Comparison of ENCODE assay signal across 1 cellular context in genomic region chr9:2053883-2054845, GRCh38.
TF ChIP-seq lines count a peak whose summit lies in the region.

No MANE protein-coding gene starts in this region.

TF ChIP-seq in GM12878, 131 proteins besides CTCF, POLR2A, EP300 and RAD21 (continued from another document):
- TF ChIP-seq, protein P1, sequence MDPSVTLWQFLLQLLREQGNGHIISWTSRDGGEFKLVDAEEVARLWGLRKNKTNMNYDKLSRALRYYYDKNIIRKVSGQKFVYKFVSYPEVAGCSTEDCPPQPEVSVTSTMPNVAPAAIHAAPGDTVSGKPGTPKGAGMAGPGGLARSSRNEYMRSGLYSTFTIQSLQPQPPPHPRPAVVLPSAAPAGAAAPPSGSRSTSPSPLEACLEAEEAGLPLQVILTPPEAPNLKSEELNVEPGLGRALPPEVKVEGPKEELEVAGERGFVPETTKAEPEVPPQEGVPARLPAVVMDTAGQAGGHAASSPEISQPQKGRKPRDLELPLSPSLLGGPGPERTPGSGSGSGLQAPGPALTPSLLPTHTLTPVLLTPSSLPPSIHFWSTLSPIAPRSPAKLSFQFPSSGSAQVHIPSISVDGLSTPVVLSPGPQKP (IDR thresholded peaks at IDR 0.05; ENCODE audit: low read depth, low read length), result no peak
- TF ChIP-seq, protein P2, sequence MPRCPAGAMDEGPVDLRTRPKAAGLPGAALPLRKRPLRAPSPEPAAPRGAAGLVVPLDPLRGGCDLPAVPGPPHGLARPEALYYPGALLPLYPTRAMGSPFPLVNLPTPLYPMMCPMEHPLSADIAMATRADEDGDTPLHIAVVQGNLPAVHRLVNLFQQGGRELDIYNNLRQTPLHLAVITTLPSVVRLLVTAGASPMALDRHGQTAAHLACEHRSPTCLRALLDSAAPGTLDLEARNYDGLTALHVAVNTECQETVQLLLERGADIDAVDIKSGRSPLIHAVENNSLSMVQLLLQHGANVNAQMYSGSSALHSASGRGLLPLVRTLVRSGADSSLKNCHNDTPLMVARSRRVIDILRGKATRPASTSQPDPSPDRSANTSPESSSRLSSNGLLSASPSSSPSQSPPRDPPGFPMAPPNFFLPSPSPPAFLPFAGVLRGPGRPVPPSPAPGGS (IDR thresholded peaks at IDR 0.05; ENCODE audit: borderline replicate concordance, insufficient read depth, low read depth, low read length, poor library complexity, severe bottlenecking), result peak; percentile 60
- TF ChIP-seq ZSCAN29 (IDR thresholded peaks at IDR 0.05) (no peak), SPI1 (IDR thresholded peaks at IDR 0.05; ENCODE audit: borderline replicate concordance, insufficient read depth, low read depth, low read length) (peak; percentile 83), SIN3A (IDR thresholded peaks at IDR 0.05; ENCODE audit: low read depth, low read length) (no peak), EED (IDR thresholded peaks at IDR 0.05; ENCODE audit: low read depth) (peak; percentile 80), NFIC (IDR thresholded peaks at IDR 0.05; ENCODE audit: low read depth, low read length) (peak; percentile 95), ATF7 (IDR thresholded peaks at IDR 0.05; ENCODE audit: low read depth) (peak; percentile 90), GABPA (IDR thresholded peaks at IDR 0.05; ENCODE audit: low read depth) (peak; percentile 69; the same call in 1 of the 2 replicates), POLR2AphosphoS5 (IDR thresholded peaks at IDR 0.05; ENCODE audit: low read length) (0 out of 2 replicates have a peak, but pooled peaks have one; percentile 35), TCF7 (IDR thresholded peaks at IDR 0.05; ENCODE audit: borderline replicate concordance) (peak; percentile 69), GATAD2B (conservative IDR thresholded peaks at IDR 0.05; ENCODE audit: low read depth) (0 out of 2 replicates have a peak, but pooled peaks have one; percentile 49), CBX5 (IDR thresholded peaks at IDR 0.05; ENCODE audit: low read depth) (peak; percentile 79; the same call in 1 of the 2 replicates), JUND (IDR thresholded peaks at IDR 0.05; ENCODE audit: low read depth, low read length) (no peak), KLF5 (IDR thresholded peaks at IDR 0.05; ENCODE audit: partially characterized antibody) (peak; percentile 9), IKZF2 (IDR thresholded peaks at IDR 0.05) (peak; percentile 67 to 86), CREM (IDR thresholded peaks at IDR 0.05; ENCODE audit: low read depth) (peak; percentile 84), BHLHE40 (IDR thresholded peaks at IDR 0.05; ENCODE audit: borderline replicate concordance in 1 of 2, low read depth in 2 of 2, low read length in 1 of 2) (peak; percentile 28 to 41; a peak in 2 of 4 replicates), YY1 (IDR thresholded peaks at IDR 0.05; ENCODE audit: low read depth, low read length) (peak; percentile 85), ESRRA (IDR thresholded peaks at IDR 0.05; ENCODE audit: low read length) (no peak), ZNF274 (IDR thresholded peaks at IDR 0.05; ENCODE audit: insufficient read depth, insufficient read length) (no peak), CREB1 (IDR thresholded peaks at IDR 0.05; ENCODE audit: low read depth) (peak; percentile 85), CEBPB (IDR thresholded peaks at IDR 0.05; ENCODE audit: borderline replicate concordance in 1 of 2, low read depth in 2 of 2, low read length in 2 of 2) (0 out of 4 replicates have a peak, but pooled peaks of 1 of the 2 experiments have one; percentile 82), TARDBP (IDR thresholded peaks at IDR 0.05; ENCODE audit: borderline replicate concordance) (no peak), ATF3 (IDR thresholded peaks at IDR 0.05; ENCODE audit: borderline replicate concordance, extremely low read depth, low read depth, low read length) (no peak), MTA2 (IDR thresholded peaks at IDR 0.05; ENCODE audit: low read depth) (peak; percentile 93), TCF12 (IDR thresholded peaks at IDR 0.05; ENCODE audit: low read depth, low read length) (peak; percentile 28; the same call in 1 of the 2 replicates), SMAD1 (IDR thresholded peaks at IDR 0.05; ENCODE audit: low read depth, partially characterized antibody) (no peak), BCL11A (IDR thresholded peaks at IDR 0.05; ENCODE audit: low read depth, low read length) (peak; percentile 87), DPF2 (IDR thresholded peaks at IDR 0.05) (peak; percentile 70), EGR1 (IDR thresholded peaks at IDR 0.05; ENCODE audit: borderline replicate concordance in 1 of 2, low read depth in 2 of 2, low read length in 2 of 2) (0 out of 3 replicates have a peak, but pooled peaks of 1 of the 2 experiments have one; percentile 11), CHD2 (IDR thresholded peaks at IDR 0.05; ENCODE audit: borderline replicate concordance, low read depth, low read length) (peak; percentile 51; the same call in 1 of the 2 replicates), BACH1 (IDR thresholded peaks at IDR 0.05; ENCODE audit: borderline replicate concordance) (peak; percentile 31; the same call in 1 of the 2 replicates), BCLAF1 (IDR thresholded peaks at IDR 0.05) (no peak), FOS (IDR thresholded peaks at IDR 0.05; ENCODE audit: borderline replicate concordance, extremely low read depth, insufficient read length) (no peak), POU2F2 (IDR thresholded peaks at IDR 0.05; ENCODE audit: borderline replicate concordance, low read depth, low read length) (peak; percentile 78; the same call in 1 of the 3 replicates), ZBED1 (IDR thresholded peaks at IDR 0.05; ENCODE audit: borderline replicate concordance) (peak; percentile 87; the same call in 1 of the 2 replicates)
- TF ChIP-seq, protein P3, sequence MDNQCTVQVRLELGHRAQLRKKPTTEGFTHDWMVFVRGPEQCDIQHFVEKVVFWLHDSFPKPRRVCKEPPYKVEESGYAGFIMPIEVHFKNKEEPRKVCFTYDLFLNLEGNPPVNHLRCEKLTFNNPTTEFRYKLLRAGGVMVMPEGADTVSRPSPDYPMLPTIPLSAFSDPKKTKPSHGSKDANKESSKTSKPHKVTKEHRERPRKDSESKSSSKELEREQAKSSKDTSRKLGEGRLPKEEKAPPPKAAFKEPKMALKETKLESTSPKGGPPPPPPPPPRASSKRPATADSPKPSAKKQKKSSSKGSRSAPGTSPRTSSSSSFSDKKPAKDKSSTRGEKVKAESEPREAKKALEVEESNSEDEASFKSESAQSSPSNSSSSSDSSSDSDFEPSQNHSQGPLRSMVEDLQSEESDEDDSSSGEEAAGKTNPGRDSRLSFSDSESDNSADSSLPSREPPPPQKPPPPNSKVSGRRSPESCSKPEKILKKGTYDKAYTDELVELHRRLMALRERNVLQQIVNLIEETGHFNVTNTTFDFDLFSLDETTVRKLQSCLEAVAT (IDR thresholded peaks at IDR 0.05), result peak; percentile 70; the same call in 1 of the 2 replicates
- TF ChIP-seq, protein P4, sequence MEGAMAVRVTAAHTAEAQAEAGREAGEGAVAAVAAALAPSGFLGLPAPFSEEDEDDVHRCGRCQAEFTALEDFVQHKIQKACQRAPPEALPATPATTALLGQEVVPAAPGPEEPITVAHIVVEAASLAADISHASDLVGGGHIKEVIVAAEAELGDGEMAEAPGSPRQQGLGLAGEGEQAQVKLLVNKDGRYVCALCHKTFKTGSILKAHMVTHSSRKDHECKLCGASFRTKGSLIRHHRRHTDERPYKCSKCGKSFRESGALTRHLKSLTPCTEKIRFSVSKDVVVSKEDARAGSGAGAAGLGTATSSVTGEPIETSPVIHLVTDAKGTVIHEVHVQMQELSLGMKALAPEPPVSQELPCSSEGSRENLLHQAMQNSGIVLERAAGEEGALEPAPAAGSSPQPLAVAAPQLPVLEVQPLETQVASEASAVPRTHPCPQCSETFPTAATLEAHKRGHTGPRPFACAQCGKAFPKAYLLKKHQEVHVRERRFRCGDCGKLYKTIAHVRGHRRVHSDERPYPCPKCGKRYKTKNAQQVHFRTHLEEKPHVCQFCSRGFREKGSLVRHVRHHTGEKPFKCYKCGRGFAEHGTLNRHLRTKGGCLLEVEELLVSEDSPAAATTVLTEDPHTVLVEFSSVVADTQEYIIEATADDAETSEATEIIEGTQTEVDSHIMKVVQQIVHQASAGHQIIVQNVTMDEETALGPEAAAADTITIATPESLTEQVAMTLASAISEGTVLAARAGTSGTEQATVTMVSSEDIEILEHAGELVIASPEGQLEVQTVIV (IDR thresholded peaks at IDR 0.05; ENCODE audit: borderline replicate concordance, partially characterized antibody), result no peak
- TF ChIP-seq, protein P5, sequence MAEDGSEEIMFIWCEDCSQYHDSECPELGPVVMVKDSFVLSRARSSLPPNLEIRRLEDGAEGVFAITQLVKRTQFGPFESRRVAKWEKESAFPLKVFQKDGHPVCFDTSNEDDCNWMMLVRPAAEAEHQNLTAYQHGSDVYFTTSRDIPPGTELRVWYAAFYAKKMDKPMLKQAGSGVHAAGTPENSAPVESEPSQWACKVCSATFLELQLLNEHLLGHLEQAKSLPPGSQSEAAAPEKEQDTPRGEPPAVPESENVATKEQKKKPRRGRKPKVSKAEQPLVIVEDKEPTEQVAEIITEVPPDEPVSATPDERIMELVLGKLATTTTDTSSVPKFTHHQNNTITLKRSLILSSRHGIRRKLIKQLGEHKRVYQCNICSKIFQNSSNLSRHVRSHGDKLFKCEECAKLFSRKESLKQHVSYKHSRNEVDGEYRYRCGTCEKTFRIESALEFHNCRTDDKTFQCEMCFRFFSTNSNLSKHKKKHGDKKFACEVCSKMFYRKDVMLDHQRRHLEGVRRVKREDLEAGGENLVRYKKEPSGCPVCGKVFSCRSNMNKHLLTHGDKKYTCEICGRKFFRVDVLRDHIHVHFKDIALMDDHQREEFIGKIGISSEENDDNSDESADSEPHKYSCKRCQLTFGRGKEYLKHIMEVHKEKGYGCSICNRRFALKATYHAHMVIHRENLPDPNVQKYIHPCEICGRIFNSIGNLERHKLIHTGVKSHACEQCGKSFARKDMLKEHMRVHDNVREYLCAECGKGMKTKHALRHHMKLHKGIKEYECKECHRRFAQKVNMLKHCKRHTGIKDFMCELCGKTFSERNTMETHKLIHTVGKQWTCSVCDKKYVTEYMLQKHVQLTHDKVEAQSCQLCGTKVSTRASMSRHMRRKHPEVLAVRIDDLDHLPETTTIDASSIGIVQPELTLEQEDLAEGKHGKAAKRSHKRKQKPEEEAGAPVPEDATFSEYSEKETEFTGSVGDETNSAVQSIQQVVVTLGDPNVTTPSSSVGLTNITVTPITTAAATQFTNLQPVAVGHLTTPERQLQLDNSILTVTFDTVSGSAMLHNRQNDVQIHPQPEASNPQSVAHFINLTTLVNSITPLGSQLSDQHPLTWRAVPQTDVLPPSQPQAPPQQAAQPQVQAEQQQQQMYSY (CRISPR knock-in tag; IDR thresholded peaks at IDR 0.05), result no peak
- TF ChIP-seq, protein P6, sequence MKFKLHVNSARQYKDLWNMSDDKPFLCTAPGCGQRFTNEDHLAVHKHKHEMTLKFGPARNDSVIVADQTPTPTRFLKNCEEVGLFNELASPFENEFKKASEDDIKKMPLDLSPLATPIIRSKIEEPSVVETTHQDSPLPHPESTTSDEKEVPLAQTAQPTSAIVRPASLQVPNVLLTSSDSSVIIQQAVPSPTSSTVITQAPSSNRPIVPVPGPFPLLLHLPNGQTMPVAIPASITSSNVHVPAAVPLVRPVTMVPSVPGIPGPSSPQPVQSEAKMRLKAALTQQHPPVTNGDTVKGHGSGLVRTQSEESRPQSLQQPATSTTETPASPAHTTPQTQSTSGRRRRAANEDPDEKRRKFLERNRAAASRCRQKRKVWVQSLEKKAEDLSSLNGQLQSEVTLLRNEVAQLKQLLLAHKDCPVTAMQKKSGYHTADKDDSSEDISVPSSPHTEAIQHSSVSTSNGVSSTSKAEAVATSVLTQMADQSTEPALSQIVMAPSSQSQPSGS (IDR thresholded peaks at IDR 0.05; ENCODE audit: low read length), result peak; percentile 94
- TF ChIP-seq, protein P7, sequence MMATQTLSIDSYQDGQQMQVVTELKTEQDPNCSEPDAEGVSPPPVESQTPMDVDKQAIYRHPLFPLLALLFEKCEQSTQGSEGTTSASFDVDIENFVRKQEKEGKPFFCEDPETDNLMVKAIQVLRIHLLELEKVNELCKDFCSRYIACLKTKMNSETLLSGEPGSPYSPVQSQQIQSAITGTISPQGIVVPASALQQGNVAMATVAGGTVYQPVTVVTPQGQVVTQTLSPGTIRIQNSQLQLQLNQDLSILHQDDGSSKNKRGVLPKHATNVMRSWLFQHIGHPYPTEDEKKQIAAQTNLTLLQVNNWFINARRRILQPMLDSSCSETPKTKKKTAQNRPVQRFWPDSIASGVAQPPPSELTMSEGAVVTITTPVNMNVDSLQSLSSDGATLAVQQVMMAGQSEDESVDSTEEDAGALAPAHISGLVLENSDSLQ (IDR thresholded peaks at IDR 0.05), result peak; percentile 40
